Comparison of ENCODE assay signal across 13 cellular contexts in the genomic region with DNA sequence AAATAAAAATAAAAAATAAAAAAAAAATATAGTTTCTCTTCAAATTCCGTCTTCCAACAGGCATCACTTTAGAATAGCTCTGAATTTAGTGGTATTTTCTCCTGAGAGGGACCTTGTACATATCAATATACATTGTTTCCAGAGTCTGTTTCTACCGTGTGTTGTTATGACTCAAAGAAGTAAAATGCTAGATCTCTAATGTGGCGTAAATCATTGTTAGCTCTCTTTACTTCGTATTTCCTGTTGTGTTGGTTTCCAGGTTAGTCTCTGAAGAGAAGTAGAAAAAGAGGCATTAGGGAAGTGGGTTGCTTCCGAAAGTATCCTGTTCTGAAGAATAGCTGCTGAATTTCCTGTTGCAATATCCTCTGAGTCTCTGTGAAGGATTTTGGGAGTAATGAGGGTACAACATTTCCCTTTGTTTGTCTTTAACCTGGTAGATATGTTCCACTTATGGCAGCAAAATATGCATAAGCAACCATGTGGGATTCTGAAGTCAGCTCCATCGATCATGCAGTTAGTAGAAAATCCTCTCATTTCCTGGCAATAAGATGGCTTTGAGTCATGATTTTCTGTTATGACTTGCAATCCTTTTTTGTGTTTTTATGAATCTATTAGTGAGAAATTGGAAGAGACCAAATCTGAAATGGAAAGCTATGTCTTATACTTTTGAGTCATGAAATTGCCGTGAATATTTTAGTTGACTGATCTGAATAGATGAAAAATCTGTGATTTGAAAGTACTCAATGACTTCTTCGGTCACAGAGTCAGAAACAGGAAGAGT. TPM values are rescaled to one million over a fixed set of nuclear protein-coding genes. Genes with fewer than 3 reads are reported as not detected.
DNase-seq lines count a peak whose midpoint lies in the region; ATAC-seq and TF ChIP-seq lines count a peak whose summit lies in the region.
"Had no signal": no experiment of that assay in that cellular context is flagged by ENCODE, and none has a peak within 500 bp of the region (broad histone marks: within the 10 kb centered on the region; RNA-seq: fewer than 3 reads in every experiment).

No MANE protein-coding gene starts in this region.

- 64 to 74% methylated on average over 8 of the region's 8 CpGs for WGBS in sigmoid colon, 2 donors

- H3K27ac ChIP-seq in sigmoid colon: no peak overlapping the region
- no peak overlapping the region for H3K27ac ChIP-seq in caudate nucleus (ENCODE audit: low read depth, low read length)
- no peak overlapping the region for H3K27ac ChIP-seq in SJCRH30
- H3K27ac ChIP-seq: BLaER1, epithelial cell of prostate had no signal

- H3K27me3 ChIP-seq in sigmoid colon: no peaks in the 10 kb centered on the region
- H3K27me3 ChIP-seq in SJCRH30: no peaks in the 10 kb centered on the region
- H3K27me3 ChIP-seq: BLaER1 had no signal

- ATAC-seq in GM21390 (IDR thresholded peaks at IDR 0.05; ENCODE audit: unreplicated experiment) (peak; percentile 66), HG03135 (IDR thresholded peaks at IDR 0.05; ENCODE audit: unreplicated experiment) (peak; percentile 97)
- ATAC-seq in activated T-helper 17 cell treated with anti-CD3 and anti-CD28 coated beads, Interleukin-2, amount 50 U/mL, for 72 hours (replicated peaks): peak; percentile 52

- TF ChIP-seq CTCF in GM12865 (IDR thresholded peaks at IDR 0.05; ENCODE audit: insufficient read depth, low read depth, low read length, missing control alignments): no peak
- no peak for TF ChIP-seq CTCF in sigmoid colon (IDR thresholded peaks at IDR 0.05)

- H3K4me3 ChIP-seq in GM12865 (ENCODE audit: low read depth, low read length) (no peak overlapping the region), sigmoid colon (no peak overlapping the region), SJCRH30 (no peak overlapping the region)
- H3K4me3 ChIP-seq: BLaER1 had no signal

- DNase-seq in GM12865 (ENCODE audit: low read depth) (peak; percentile 2), sigmoid colon (no peak), caudate nucleus (lab: John Stamatoyannopoulos, UW) (no peak), SJCRH30 (no peak)
- DNase-seq in stimulated activated naive CD4-positive, alpha-beta T cell treated with Interleukin-2 at 50 U/mL for 16 hours (lab: John Stamatoyannopoulos, UW): no peak
- DNase-seq: T-helper 9 cell had no signal

- H3K27ac Mint-ChIP-seq in activated T-helper 17 cell treated with anti-CD3 and anti-CD28 coated beads, Interleukin-2, amount 50 U/mL, for 72 hours: peak overlapping the region; percentile 33
- H3K27ac Mint-ChIP-seq: natural killer cell treated with Interleukin-12 subunit alpha and Interleukin-12 subunit beta and Interleukin-15 and Interleukin-18, amount 100 ng/mL, for 72 hours had no signal

- H3K4me1 ChIP-seq in sigmoid colon (no peaks in the 10 kb centered on the region), SJCRH30 (no peaks in the 10 kb centered on the region)

- intact Hi-C loops in sigmoid colon (cut with DNase I): no loop called here

- peaks cover 11% of the 10 kb centered on the region for H3K9me3 Mint-ChIP-seq in activated T-helper 17 cell treated with anti-CD3 and anti-CD28 coated beads, Interleukin-2, amount 50 U/mL, for 72 hours

- no peak for TF ChIP-seq EP300 in sigmoid colon (IDR thresholded peaks at IDR 0.05)

- H3K27me3 Mint-ChIP-seq in activated T-helper 17 cell treated with anti-CD3 and anti-CD28 coated beads, Interleukin-2, amount 50 U/mL, for 72 hours: peaks cover 25% of the 10 kb centered on the region
- H3K27me3 Mint-ChIP-seq: natural killer cell treated with Interleukin-12 subunit alpha and Interleukin-12 subunit beta and Interleukin-15 and Interleukin-18, amount 100 ng/mL, for 72 hours had no signal

- no peaks in the 10 kb centered on the region for H3K36me3 Mint-ChIP-seq in activated T-helper 17 cell treated with anti-CD3 and anti-CD28 coated beads, Interleukin-2, amount 50 U/mL, for 72 hours (ENCODE audit: low read depth)

- no peak overlapping the region for H3K4me3 Mint-ChIP-seq in activated T-helper 17 cell treated with anti-CD3 and anti-CD28 coated beads, Interleukin-2, amount 50 U/mL, for 72 hours
- H3K4me3 Mint-ChIP-seq: natural killer cell treated with Interleukin-12 subunit alpha and Interleukin-12 subunit beta and Interleukin-15 and Interleukin-18, amount 100 ng/mL, for 72 hours had no signal

- H3K9me3 ChIP-seq in sigmoid colon: peaks cover 0 to 6% (median 0%) of the 10 kb centered on the region in 4 donors
- H3K9me3 ChIP-seq in SJCRH30 (replicated peaks): peaks cover 3% of the 10 kb centered on the region; the same call in 1 of the 2 replicates

- no peak for TF ChIP-seq POLR2A in sigmoid colon (IDR thresholded peaks at IDR 0.05)

- peaks cover 9% of the 10 kb centered on the region for H3K4me1 Mint-ChIP-seq in activated T-helper 17 cell treated with anti-CD3 and anti-CD28 coated beads, Interleukin-2, amount 50 U/mL, for 72 hours

- no peaks in the 10 kb centered on the region for H3K36me3 ChIP-seq in sigmoid colon
- H3K36me3 ChIP-seq in SJCRH30: no peaks in the 10 kb centered on the region
- H3K36me3 ChIP-seq: BLaER1 had no signal

RNA-seq across cellular contexts. Expression of a gene that starts 42.0 kb away (rescaled TPM):
- not detected for total RNA-seq in activated T-helper 17 cell treated with anti-CD3 and anti-CD28 coated beads, Interleukin-2, amount 50 U/mL, for 72 hours
- under 1 TPM in 2 of 4 donors, not detected in 2; 0.33 to 0.36 TPM for total RNA-seq in sigmoid colon
- polyA plus RNA-seq in sigmoid colon: not detected
- not detected in 2 replicates for total RNA-seq in SJCRH30 (2014; rRNA removed; shearing (Covaris generic))
- total RNA-seq: astrocyte; natural killer cell treated with Interleukin-12 subunit alpha and Interleukin-12 subunit beta and Interleukin-15 and Interleukin-18, amount 100 ng/mL, for 72 hours had no signal
